Comparison of ENCODE assay signal across 8 cellular contexts in the genomic region with DNA sequence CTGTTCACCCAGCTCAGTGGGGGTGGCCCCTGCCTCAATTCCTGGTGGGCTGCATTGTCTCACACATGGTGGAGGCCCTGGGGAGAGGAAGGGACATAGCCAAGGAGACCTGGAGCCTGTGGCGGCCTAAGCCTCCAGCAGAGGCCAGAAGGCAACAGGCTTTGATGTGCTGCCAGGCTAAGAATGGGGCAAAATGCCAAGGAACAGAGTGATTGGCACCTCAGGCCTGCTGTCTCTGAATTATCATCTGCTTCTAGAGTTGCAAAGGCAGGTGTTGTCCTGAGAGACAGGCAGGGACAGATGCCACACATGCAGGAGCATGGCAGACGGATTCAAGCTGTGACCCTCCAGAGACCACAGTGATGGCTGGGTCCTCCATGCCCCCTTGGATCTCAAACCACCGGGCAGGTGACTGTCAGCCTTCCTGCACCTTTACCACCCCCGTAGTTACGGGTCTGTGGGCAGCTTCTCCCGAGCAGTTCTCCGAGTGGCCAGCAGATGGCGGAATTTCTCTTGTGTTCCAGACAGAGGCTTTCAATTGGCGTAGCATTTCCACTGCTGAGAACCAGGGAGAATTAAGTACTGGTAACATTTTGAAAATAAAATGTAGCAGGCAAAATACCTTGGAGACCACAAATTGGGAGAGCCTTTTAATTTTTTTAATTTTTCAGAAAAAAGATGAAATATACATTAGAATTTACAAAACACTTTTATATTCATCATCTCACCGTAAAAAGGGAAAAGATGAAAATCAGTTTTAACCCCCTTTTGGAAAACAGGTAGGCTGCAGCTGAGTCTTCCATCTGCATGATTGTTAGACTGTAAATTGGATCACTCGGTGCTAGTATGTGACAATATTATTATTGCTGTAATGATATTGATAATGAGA.
DNase-seq lines count a peak whose midpoint lies in the region; ATAC-seq, FAIRE-seq and TF ChIP-seq lines count a peak whose summit lies in the region.

No MANE protein-coding gene starts in this region.

- peak; percentile 84 for ATAC-seq in HG03460 (IDR thresholded peaks at IDR 0.05; ENCODE audit: unreplicated experiment)

- H3K9me3 ChIP-seq in BE2C: no peaks in the 10 kb centered on the region

- no peaks in the 10 kb centered on the region for H3K27me3 ChIP-seq in BE2C

- no peak overlapping the region for H3K4me3 ChIP-seq in BE2C (ENCODE audit: low read depth, low read length)

- peak; percentile 94 for FAIRE-seq in GM19239 (lab: Jason Lieb, UNC)

- peak; percentile 70 for DNase-seq in BE2C
- DNase-seq in GM19239 (ENCODE audit: insufficient read length, low spot score): peak; percentile 50
- DNase-seq in NCI-H69 (lab: John Stamatoyannopoulos, UW): peak; percentile 94
- DNase-seq in activated CD4-positive, alpha-beta T cell treated with anti-CD3 and anti-CD28 coated beads, Interleukin-2, amount 50 U/mL, for 4 hours: peak; percentile 86 to 90
- peak; percentile 69 for DNase-seq in effector CD4-positive, alpha-beta T cell
- peak; percentile 61 to 69 for DNase-seq in lung microvascular endothelial cell (ENCODE audit: low read depth in 2 of 2)
- peak; percentile 86 for DNase-seq in stimulated activated CD8-positive, alpha-beta memory T cell treated with anti-CD3 and anti-CD28 coated beads, Interleukin-15, amount 100 ng/mL, for 1 hour (ENCODE audit: low read depth)

- no peaks in the 10 kb centered on the region for H3K36me3 ChIP-seq in BE2C

- peaks cover 2% of the 10 kb centered on the region for H3K4me1 ChIP-seq in BE2C

- peak; percentile 79 for TF ChIP-seq CTCF in BE2C (IDR thresholded peaks at IDR 0.05; ENCODE audit: low read depth, low read length)
